In the genomic region with DNA sequence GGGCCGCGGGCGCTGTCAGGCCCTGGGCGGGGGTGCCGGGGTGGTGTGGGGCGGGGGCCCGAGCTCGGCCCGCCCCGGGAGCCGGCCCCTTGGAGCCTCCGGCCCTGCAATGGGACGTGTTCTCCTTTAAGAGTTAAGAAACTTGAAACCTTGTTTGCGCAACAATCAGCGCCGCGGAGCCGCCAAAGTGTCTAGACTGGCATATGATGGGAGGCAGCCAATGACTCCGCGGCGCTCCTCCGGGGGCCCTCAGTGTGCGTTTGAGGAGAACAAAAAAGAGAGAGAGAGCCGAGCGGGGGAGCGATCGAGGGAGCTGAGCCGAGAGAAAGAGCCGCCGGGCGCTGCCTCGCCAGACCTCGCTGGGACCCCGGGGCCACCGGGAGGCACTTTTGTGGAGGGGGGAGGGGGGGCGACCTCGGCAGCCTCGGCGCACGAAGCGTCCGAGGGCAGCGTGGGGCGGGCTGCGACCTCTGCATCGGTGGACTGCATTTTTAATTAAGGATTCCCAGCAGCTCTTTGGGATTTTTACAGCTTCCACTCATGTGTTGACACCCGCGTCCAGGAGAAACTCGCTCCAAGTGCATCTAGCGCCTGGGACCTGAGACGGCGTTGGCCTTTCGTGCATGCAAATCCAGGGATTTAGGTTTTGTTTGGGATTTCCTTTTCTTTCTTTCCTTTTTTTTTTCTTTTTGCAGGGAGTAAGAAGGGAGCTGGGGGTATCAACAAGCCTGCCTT, we compare ENCODE assay signal across 8 cellular contexts. TPM values are rescaled to one million over a fixed set of nuclear protein-coding genes. Genes with fewer than 3 reads are reported as not detected.
DNase-seq lines count a peak whose midpoint lies in the region; ATAC-seq and TF ChIP-seq lines count a peak whose summit lies in the region.

A gene (plus strand): TSS at position 202 of the 735 bp plus-strand sequence. CDS start 1,023 bp downstream, outside the sequence.

- no peaks in the 10 kb centered on the region for H3K36me3 Mint-ChIP-seq in activated naive CD8-positive, alpha-beta T cell treated with anti-CD3 and anti-CD28 coated beads for 36 hours

- no peaks in the 10 kb centered on the region for H3K9me2 ChIP-seq in SU-DHL-6 (replicated peaks; ENCODE audit: insufficient read depth, low read length)

- peak within 1 kb of the TSS; percentile 54 for H3K27ac ChIP-seq in SU-DHL-6 (ENCODE audit: low read depth, low read length)

- H3K27me3 Mint-ChIP-seq in activated naive CD8-positive, alpha-beta T cell treated with anti-CD3 and anti-CD28 coated beads for 36 hours, result peaks cover 28% of the 10 kb centered on the region

- DNase-seq in AG08395 (ENCODE audit: low spot score), result peak; percentile 88
- peak; percentile 80 for DNase-seq in NCI-H128 (lab: John Stamatoyannopoulos, UW; ENCODE audit: unreplicated experiment)
- peak; percentile 78 for DNase-seq in activated naive CD8-positive, alpha-beta T cell treated with anti-CD3 and anti-CD28 coated beads for 36 hours
- peak; percentile 62 to 94 (median 84) for DNase-seq in head of caudate nucleus
- peak; percentile 79 for DNase-seq in omental fat pad (ENCODE audit: low spot score)
- DNase-seq in superior temporal gyrus (ENCODE audit: extremely low spot score), result peak; percentile 73

- no peaks in the 10 kb centered on the region for H4K20me1 ChIP-seq in SU-DHL-6 (ENCODE audit: low read depth, low read length)

- no peaks in the 10 kb centered on the region for H3K79me2 ChIP-seq in SU-DHL-6 (ENCODE audit: insufficient read depth, low read length)

- no peaks in the 10 kb centered on the region for H3K36me3 ChIP-seq in SU-DHL-6 (ENCODE audit: low read length)

- peak; percentile 13 for ATAC-seq in GM19397 (IDR thresholded peaks at IDR 0.05; ENCODE audit: unreplicated experiment)
- ATAC-seq in omental fat pad (ENCODE audit: low FRiP score), result peak; percentile 58

- peak within 1 kb of the TSS; percentile 59 for H3K9ac ChIP-seq in SU-DHL-6 (ENCODE audit: low read length)

- H3K27ac Mint-ChIP-seq in activated naive CD8-positive, alpha-beta T cell treated with anti-CD3 and anti-CD28 coated beads for 36 hours, result peak within 1 kb of the TSS; percentile 16

- TF ChIP-seq CTCF in SU-DHL-6 (IDR thresholded peaks at IDR 0.05; ENCODE audit: insufficient read depth, low read length, poor library complexity, severe bottlenecking), result no peak
- TF ChIP-seq CTCF in omental fat pad (IDR thresholded peaks at IDR 0.05), result no peak

- H3K4me2 ChIP-seq in SU-DHL-6 (ENCODE audit: low read depth, low read length, poor library complexity, severe bottlenecking), result peak within 1 kb of the TSS; percentile 76

- H3K9me3 ChIP-seq in SU-DHL-6 (ENCODE audit: insufficient read depth, low read length), result no peaks in the 10 kb centered on the region

- H3K4me3 Mint-ChIP-seq in activated naive CD8-positive, alpha-beta T cell treated with anti-CD3 and anti-CD28 coated beads for 36 hours, result peak within 1 kb of the TSS; percentile 84

- no peaks in the 10 kb centered on the region for H3K9me3 Mint-ChIP-seq in activated naive CD8-positive, alpha-beta T cell treated with anti-CD3 and anti-CD28 coated beads for 36 hours

- peak within 1 kb of the TSS; percentile 53 for H3K4me3 ChIP-seq in SU-DHL-6 (ENCODE audit: insufficient read depth, low read length, poor library complexity, severe bottlenecking)

- intact Hi-C loops in head of caudate nucleus (cut with DNase I), result loop anchor here (10.0 kb wide), 2 partner anchors 73 to 87 kb away; no protein-coding TSS in a partner anchor

- H3K27me3 ChIP-seq in SU-DHL-6 (ENCODE audit: low read length), result no peaks in the 10 kb centered on the region

- H2AFZ ChIP-seq in SU-DHL-6 (ENCODE audit: low read depth, low read length, severe bottlenecking), result peak within 1 kb of the TSS; percentile 72

- H3F3A ChIP-seq in SU-DHL-6 (ENCODE audit: insufficient read depth), result peaks cover 5% of the 10 kb centered on the region; the same call in 1 of the 2 replicates

- H3K4me1 Mint-ChIP-seq in activated naive CD8-positive, alpha-beta T cell treated with anti-CD3 and anti-CD28 coated beads for 36 hours, result peaks cover 16% of the 10 kb centered on the region

RNA-seq across cellular contexts. Expression of the gene that starts here (rescaled TPM):
- under 1 TPM; 0.04 to 0.10 TPM for total RNA-seq in activated naive CD8-positive, alpha-beta T cell treated with anti-CD3 and anti-CD28 coated beads for 36 hours
- 10 to 100 TPM; 15.6 to 44.9 (median 23.8) TPM for total RNA-seq in omental fat pad

Comparison
In these comparisons a context has a peak if more than half of its experiments do, and no peak if none do; other contexts are left out.
1. Peak in every context shown above with its lines: DNase-seq, ATAC-seq, H3K4me3 ChIP-seq and H3K27ac ChIP-seq.
2. RNA of the gene that starts here (total RNA-seq): 15.6 to 44.9 TPM in omental fat pad; 0.04 to 0.10 TPM in activated naive CD8-positive, alpha-beta T cell treated with anti-CD3 and anti-CD28 coated beads for 36 hours; every median in the first group is over 10 times any median in the second.
3. Peak in DNase-seq in activated naive CD8-positive, alpha-beta T cell treated with anti-CD3 and anti-CD28 coated beads for 36 hours; RNA of the gene not detected or under 1 TPM.